Comparison of ENCODE assay signal across 1 cellular context in genomic region chr21:44396803-44397202, GRCh38. TPM values are rescaled to one million over a fixed set of nuclear protein-coding genes. Genes with fewer than 3 reads are reported as not detected.
"Had no signal": no experiment of that assay in that cellular context is flagged by ENCODE, and none has a peak within 500 bp of the region (broad histone marks: within the 10 kb centered on the region; RNA-seq: fewer than 3 reads in every experiment).

No MANE protein-coding gene starts in this region.

RNA-seq across cellular contexts. Expression of gene TRPM2, which starts 43.4 kb away (rescaled TPM):
- total RNA-seq: myocyte had no signal

RNA-seq across cellular contexts. Expression of gene LRRC3, which starts 58.5 kb away (rescaled TPM):
- total RNA-seq: myocyte had no signal
